In genomic region chr14:23306412-23307145, GRCh38 we compare ENCODE assay signal across 8 cellular contexts. TPM values are rescaled to one million over a fixed set of nuclear protein-coding genes. Genes with fewer than 3 reads are reported as not detected.
DNase-seq lines count a peak whose midpoint lies in the region; ATAC-seq and TF ChIP-seq lines count a peak whose summit lies in the region.

TSS of gene BCL2L2 (plus strand) at chr14:23306833. CDS start at chr14:23307768, 935 bp downstream.

- DNase-seq in EH (ENCODE audit: low read depth) (peak; percentile 93), NCI-H526 (lab: John Stamatoyannopoulos, UW) (peak; percentile 78 to 95), ascending aorta (ENCODE audit: low spot score in 2 of 2) (peak; percentile 70 to 97), left ventricle myocardium superior (peak; percentile 96), posterior cingulate gyrus (peak; percentile 84 to 98 (median 90))

- H3K9me3 ChIP-seq in ascending aorta, result no peaks in the 10 kb centered on the region

- peaks cover 10 to 32% of the 10 kb centered on the region in 2 donors for H3K36me3 ChIP-seq in ascending aorta

- H3K27me3 ChIP-seq in ascending aorta, result no peaks in the 10 kb centered on the region

- ATAC-seq in HG02973 (IDR thresholded peaks at IDR 0.05; ENCODE audit: unreplicated experiment), result peak; percentile 20
- ATAC-seq in left ventricle myocardium superior, result peak; percentile 70
- ATAC-seq in GM21390 (IDR thresholded peaks at IDR 0.05; ENCODE audit: unreplicated experiment), result no peak
- no peak for ATAC-seq in GM18519 (IDR thresholded peaks at IDR 0.05; ENCODE audit: low FRiP score, unreplicated experiment)

- H3K4me3 ChIP-seq in ascending aorta, result peak within 1 kb of the TSS; percentile 75 to 82

- TF ChIP-seq CTCF in ascending aorta (IDR thresholded peaks at IDR 0.05), result no peak

- H3K4me1 ChIP-seq in ascending aorta, result peaks cover 19 to 23% of the 10 kb centered on the region in 2 donors

- peak within 1 kb of the TSS; percentile 92 to 96 for H3K27ac ChIP-seq in ascending aorta

- intact Hi-C loops in ascending aorta (cut with DNase I) (loop anchor here (1.0 to 10.0 kb wide), 4 partner anchors 14 to 838 kb away; partner anchors contain the start of genes EMC9, MMP14, PRMT5 and PSME2), left ventricle myocardium superior (cut with micrococcal nuclease) (no loop called here), posterior cingulate gyrus (cut with DNase I) (loop anchor here (1.0 kb wide), 1 partner anchor 14 kb away; no protein-coding TSS in a partner anchor)

RNA-seq across cellular contexts. Expression of gene BCL2L2, which starts in this region (rescaled TPM):
- total RNA-seq in ascending aorta (49.2 TPM), left ventricle myocardium superior (38.3 TPM)

Comparison
In these comparisons a context has a peak if more than half of its experiments do, and no peak if none do; other contexts are left out.
1. ATAC-seq: peak in HG02973 (single experiment) and left ventricle myocardium superior (single experiment); none in GM21390 (single experiment) and GM18519 (single experiment).
2. Peak in every context shown above with its lines, with median percentiles within 50 percentile points of each other: DNase-seq.